In genomic region chr16:81946206-81946605, GRCh38 we compare ENCODE assay signal across 23 cellular contexts.
DNase-seq lines count a peak whose midpoint lies in the region; ATAC-seq and TF ChIP-seq lines count a peak whose summit lies in the region.
"Had no signal": no experiment of that assay in that cellular context is flagged by ENCODE, and none has a peak within 500 bp of the region (broad histone marks: within the 10 kb centered on the region; RNA-seq: fewer than 3 reads in every experiment).

No MANE protein-coding gene starts in this region.

- H4K91ac ChIP-seq in mesenchymal stem cell (ENCODE audit: low read length) = no peak overlapping the region

- H3K27ac ChIP-seq in mesenchymal stem cell (ENCODE audit: low read length, poor library complexity, severe bottlenecking) = no peak overlapping the region
- H3K27ac ChIP-seq: adrenal gland, psoas muscle, SK-N-MC, tibial artery had no signal

- peaks cover 9% of the 10 kb centered on the region for H3K9me3 ChIP-seq in mesenchymal stem cell (ENCODE audit: control insufficient read depth, low read length)
- H3K9me3 ChIP-seq: psoas muscle had no signal

- intact Hi-C loops in left colon (cut with DNase I, micrococcal nuclease) = no loop called here

- no peak overlapping the region for H3K14ac ChIP-seq in mesenchymal stem cell (ENCODE audit: low read length in 2 of 2)

- in situ Hi-C loops in astrocyte of the spinal cord (cut with HindIII; ENCODE audit: low sequenced_read_pairs) = no loop called here

- H3K4me2 ChIP-seq in mesenchymal stem cell (ENCODE audit: low read length, poor library complexity, severe bottlenecking) = no peak overlapping the region
- H3K4me2 ChIP-seq: smooth muscle cell had no signal

- peaks cover under 1% of the 10 kb centered on the region for H3K4me1 ChIP-seq in mesenchymal stem cell (ENCODE audit: control insufficient read depth, insufficient read depth, low read depth, low read length)
- H3K4me1 ChIP-seq: adrenal gland, psoas muscle, tibial artery had no signal

- H3K27me3 ChIP-seq in mesenchymal stem cell (ENCODE audit: control insufficient read depth in 1 of 2, insufficient read depth in 1 of 2, low read length in 2 of 2) = peaks cover 0 to 3% of the 10 kb centered on the region in 2 experiments
- H3K27me3 ChIP-seq: adrenal gland had no signal

- no peak overlapping the region for H2BK15ac ChIP-seq in mesenchymal stem cell (ENCODE audit: low read depth, poor library complexity, severe bottlenecking)

- no peak overlapping the region for H2AK5ac ChIP-seq in mesenchymal stem cell (ENCODE audit: low read length, severe bottlenecking)

- H3K18ac ChIP-seq in mesenchymal stem cell (ENCODE audit: low read depth in 1 of 2, low read length in 2 of 2) = no peak overlapping the region

- no peaks in the 10 kb centered on the region for H3K79me1 ChIP-seq in mesenchymal stem cell (replicated peaks; ENCODE audit: low read length, poor library complexity, severe bottlenecking)

- H3K4me3 ChIP-seq in AG09309 (ENCODE audit: control insufficient read depth, low read depth, low read length) = no peak overlapping the region
- no peak overlapping the region for H3K4me3 ChIP-seq in astrocyte of the spinal cord (ENCODE audit: low read depth, low read length)
- H3K4me3 ChIP-seq in mesenchymal stem cell (ENCODE audit: insufficient read depth in 1 of 2, low read depth in 1 of 2, low read length in 2 of 2) = peak overlapping the region in 1 of 2 experiments; percentile 38
- H3K4me3 ChIP-seq: adrenal gland, psoas muscle, SK-N-MC, smooth muscle cell, tibial artery had no signal

- TF ChIP-seq CTCF in AG09309 (IDR thresholded peaks at IDR 0.05; ENCODE audit: control insufficient read depth, insufficient read depth, low read depth, low read length, missing control alignments) = no peak
- no peak for TF ChIP-seq CTCF in astrocyte of the spinal cord (IDR thresholded peaks at IDR 0.05; ENCODE audit: low read depth, low read length)

- ATAC-seq in GM21390 (IDR thresholded peaks at IDR 0.05; ENCODE audit: unreplicated experiment) = no peak
- ATAC-seq in left colon = no peak
- ATAC-seq in GM21717 (IDR thresholded peaks at IDR 0.05; ENCODE audit: unreplicated experiment) = no peak
- ATAC-seq: psoas muscle; stimulated activated naive CD8-positive, alpha-beta T cell treated with anti-CD3 and anti-CD28 coated beads, Interleukin-15, Interleukin-2, amounts not matched to agents 100 U/mL and 50 U/mL, for 24 hours had no signal

- no peak overlapping the region for H2BK120ac ChIP-seq in mesenchymal stem cell (ENCODE audit: low read depth, low read length)

- H2BK12ac ChIP-seq in mesenchymal stem cell (ENCODE audit: low read length in 2 of 2) = no peak overlapping the region

- H4K8ac ChIP-seq in mesenchymal stem cell (ENCODE audit: low read length) = no peak overlapping the region

- H2BK5ac ChIP-seq in mesenchymal stem cell (ENCODE audit: low read depth, low read length, poor library complexity, severe bottlenecking) = no peak overlapping the region

- H3K9ac ChIP-seq in mesenchymal stem cell (ENCODE audit: low read length) = peak overlapping the region; percentile 21

- H3K23ac ChIP-seq in mesenchymal stem cell (ENCODE audit: low read length in 2 of 2) = no peak overlapping the region

- no peaks in the 10 kb centered on the region for H3K36me3 ChIP-seq in mesenchymal stem cell (ENCODE audit: control insufficient read depth in 1 of 2, insufficient read depth in 2 of 2, low read depth in 1 of 2, low read length in 2 of 2)
- H3K36me3 ChIP-seq: tibial artery had no signal

- WGBS in mesenchymal stem cell = 91% methylated on average over 4 of the region's 5 CpGs

- no peak overlapping the region for H2AFZ ChIP-seq in mesenchymal stem cell (ENCODE audit: low read depth, low read length)

- H3K4ac ChIP-seq in mesenchymal stem cell (ENCODE audit: low read depth in 1 of 2, low read length in 2 of 2) = no peak overlapping the region

- DNase-seq in AG09309 (ENCODE audit: low read depth) (peak; percentile 14), GM04504 (ENCODE audit: low read depth) (peak; percentile 13), astrocyte of the spinal cord (ENCODE audit: low read depth, low spot score) (peak; percentile 37), mesenchymal stem cell (no peak), left colon (no peak), ecto neural progenitor cell (ENCODE audit: low spot score) (no peak)
- DNase-seq: activated B cell treated with CpG ODN at 0.5 μM for 24 hours; activated CD4-positive, alpha-beta memory T cell treated with anti-CD3 and anti-CD28 coated beads for 36 hours; activated gamma-delta T cell treated with Interleukin-2 at 50 U/mL for 16 hours; adrenal gland; AML-193; KG1; NCI-H1092; NCI-H2081 treated with DMSO at 0.1 percent for 48 hours; NCI-H510A; psoas muscle; stimulated activated CD4-positive, alpha-beta T cell treated with anti-CD3 and anti-CD28 coated beads, Interleukin-4, amount 100 ng/mL, for 1 hour; stimulated activated naive CD8-positive, alpha-beta T cell treated with anti-CD3 and anti-CD28 coated beads, Interleukin-15, Interleukin-2, amounts not matched to agents 100 U/mL and 50 U/mL, for 24 hours had no signal

Comparison
In these comparisons a context has a peak if more than half of its experiments do, and no peak if none do; other contexts are left out.
1. DNase-seq: peak in AG09309 (single experiment), GM04504 (single experiment) and astrocyte of the spinal cord (single experiment); none in mesenchymal stem cell (single experiment), left colon (0 of 2) and ecto neural progenitor cell (single experiment).